ENCODE assay signal across 8 cellular contexts in genomic region chr21:42614811-42615342, GRCh38. TPM values are rescaled to one million over a fixed set of nuclear protein-coding genes. Genes with fewer than 3 reads are reported as not detected.
A peak's percentile ranks its signal among the peaks of the same experiment; 100 is the strongest.
DNase-seq lines count a peak whose midpoint lies in the region; ATAC-seq and TF ChIP-seq lines count a peak whose summit lies in the region.

No MANE protein-coding gene starts in this region.

- H3K4me3 ChIP-seq in NB4 (ENCODE audit: low read depth, low read length): no peak overlapping the region

- H3K27ac Mint-ChIP-seq in activated CD8-positive, alpha-beta memory T cell treated with anti-CD3 and anti-CD28 coated beads, Interleukin-2, amount 10 ng/mL, durations not matched to agents 7 days and 5 days: no peak overlapping the region

- H3K27me3 Mint-ChIP-seq in activated CD8-positive, alpha-beta memory T cell treated with anti-CD3 and anti-CD28 coated beads, Interleukin-2, amount 10 ng/mL, durations not matched to agents 7 days and 5 days: peaks cover 28% of the 10 kb centered on the region

- no peak for TF ChIP-seq CTCF in NB4 (IDR thresholded peaks at IDR 0.05; ENCODE audit: low read depth, low read length)

- H3K9me3 Mint-ChIP-seq in activated CD8-positive, alpha-beta memory T cell treated with anti-CD3 and anti-CD28 coated beads, Interleukin-2, amount 10 ng/mL, durations not matched to agents 7 days and 5 days (ENCODE audit: low read depth): peaks cover 4% of the 10 kb centered on the region

- peak; percentile 24 for DNase-seq in DMS153 (lab: John Stamatoyannopoulos, UW)
- DNase-seq in NB4 (ENCODE audit: low read depth): peak; percentile 73
- peak; percentile 77 for DNase-seq in activated CD8-positive, alpha-beta memory T cell treated with anti-CD3 and anti-CD28 coated beads, Interleukin-2, amount 10 ng/mL, durations not matched to agents 7 days and 5 days
- peak; percentile 14 for DNase-seq in iris pigment epithelial cell (ENCODE audit: low read depth)
- DNase-seq in stimulated activated CD8-positive, alpha-beta memory T cell treated with anti-CD3 and anti-CD28 coated beads, Interleukin-4, amount 100 ng/mL, for 48 hours: peak; percentile 67
- no peak for DNase-seq in NCI-H226
- no peak for DNase-seq in COLO829 (ENCODE audit: low spot score)
- no peak for DNase-seq in dedifferentiated amniotic fluid mesenchymal stem cell (ENCODE audit: extremely low spot score)

- CTCF ChIA-PET in activated CD8-positive, alpha-beta memory T cell treated with anti-CD3 and anti-CD28 coated beads, Interleukin-2, amount 10 ng/mL, durations not matched to agents 7 days and 5 days (lab: Charles Lee): interaction anchor here (0.5 to 1.6 kb wide), 2 partner anchors 8 to 22 kb away, joined by 3 to 4 read pairs; no protein-coding TSS in a partner anchor

- H3K4me1 Mint-ChIP-seq in activated CD8-positive, alpha-beta memory T cell treated with anti-CD3 and anti-CD28 coated beads, Interleukin-2, amount 10 ng/mL, durations not matched to agents 7 days and 5 days: peaks cover 2% of the 10 kb centered on the region

- no peak for TF ChIP-seq POLR2A in NB4 (IDR thresholded peaks at IDR 0.05; ENCODE audit: extremely low read depth, insufficient read length)

- H3K4me3 Mint-ChIP-seq in activated CD8-positive, alpha-beta memory T cell treated with anti-CD3 and anti-CD28 coated beads, Interleukin-2, amount 10 ng/mL, durations not matched to agents 7 days and 5 days: no peak overlapping the region

- no peaks in the 10 kb centered on the region for H3K36me3 Mint-ChIP-seq in activated CD8-positive, alpha-beta memory T cell treated with anti-CD3 and anti-CD28 coated beads, Interleukin-2, amount 10 ng/mL, durations not matched to agents 7 days and 5 days

- peak; percentile 80 for ATAC-seq in activated CD8-positive, alpha-beta memory T cell treated with anti-CD3 and anti-CD28 coated beads, Interleukin-2, amount 10 ng/mL, durations not matched to agents 7 days and 5 days

RNA-seq across cellular contexts. Expression of gene PDE9A, which starts 38.5 kb away (rescaled TPM):
- total RNA-seq in activated CD8-positive, alpha-beta memory T cell treated with anti-CD3 and anti-CD28 coated beads, Interleukin-2, amount 10 ng/mL, durations not matched to agents 7 days and 5 days: 1 to 10 TPM; 2.0 to 6.8 TPM

Comparison
In these comparisons a context has a peak if more than half of its experiments do, and no peak if none do; other contexts are left out.
1. DNase-seq: peak in DMS153 (single experiment), NB4 (single experiment), activated CD8-positive, alpha-beta memory T cell treated with anti-CD3 and anti-CD28 coated beads, Interleukin-2, amount 10 ng/mL, durations not matched to agents 7 days and 5 days (single experiment), iris pigment epithelial cell (single experiment) and stimulated activated CD8-positive, alpha-beta memory T cell treated with anti-CD3 and anti-CD28 coated beads, Interleukin-4, amount 100 ng/mL, for 48 hours (single experiment); none in NCI-H226 (single experiment), COLO829 (single experiment) and dedifferentiated amniotic fluid mesenchymal stem cell (single experiment).